ENCODE assay signal across 6 cellular contexts in the genomic region with DNA sequence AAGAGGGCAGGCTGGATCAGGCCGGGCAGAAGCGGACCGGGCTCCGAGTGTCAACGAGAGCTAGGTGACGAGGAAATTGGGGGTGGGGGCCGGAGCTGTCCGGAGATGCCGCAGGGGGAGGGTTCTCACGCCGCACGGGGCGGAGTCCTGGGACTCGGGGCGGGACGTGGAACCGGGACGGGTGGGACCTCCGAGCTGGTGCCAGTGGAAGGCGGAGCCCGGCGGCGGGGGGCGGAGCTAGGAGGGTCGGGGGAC. TPM values are rescaled to one million over a fixed set of nuclear protein-coding genes. Genes with fewer than 3 reads are reported as not detected.
DNase-seq lines count a peak whose midpoint lies in the region; ATAC-seq and TF ChIP-seq lines count a peak whose summit lies in the region.

No MANE protein-coding gene starts in this region.

- no TSS peak for BruUV-seq in PC-9 (replicated peaks; lab: Mats Ljungman, UMichigan)

- peaks cover 45% of the 10 kb centered on the region for H3K79me2 ChIP-seq in PC-9 (ENCODE audit: low read depth)
- H3K79me2 ChIP-seq in hepatocyte, result peaks cover 26% of the 10 kb centered on the region

- intact Hi-C loops in PC-9 (cut with micrococcal nuclease; ENCODE audit: unreplicated experiment), result loop anchor here (1.0 to 2.0 kb wide), 3 partner anchors 29 to 76 kb away; a partner anchor contains a TSS

- H3K36me3 ChIP-seq in PC-9 (ENCODE audit: low read depth), result peaks cover 10% of the 10 kb centered on the region
- no peaks in the 10 kb centered on the region for H3K36me3 ChIP-seq in hepatocyte (replicated peaks; ENCODE audit: insufficient read depth, low read depth)

- H3K4me1 ChIP-seq in PC-9 (replicated peaks; ENCODE audit: insufficient read depth) (peaks cover 43% of the 10 kb centered on the region), hepatocyte (ENCODE audit: insufficient read depth) (peaks cover 20% of the 10 kb centered on the region)

- ATAC-seq in GM18498 (IDR thresholded peaks at IDR 0.05; ENCODE audit: unreplicated experiment), result peak; percentile 72

- CTCF ChIA-PET in PC-9 (lab: Charles Lee), result interaction anchor here (0.6 to 1.5 kb wide), 4 partner anchors 31 to 615 kb away, joined by 3 to 11 read pairs (median 6); no protein-coding TSS in a partner anchor

- no peaks in the 10 kb centered on the region for H3K9me2 ChIP-seq in PC-9 (ENCODE audit: insufficient read depth)
- no peaks in the 10 kb centered on the region for H3K9me2 ChIP-seq in hepatocyte (replicated peaks; ENCODE audit: insufficient read depth)

- H3F3A ChIP-seq in PC-9 (ENCODE audit: insufficient read depth, low read depth), result peaks cover 63% of the 10 kb centered on the region

- H3K27me3 ChIP-seq in PC-9 (ENCODE audit: insufficient read depth, low read depth), result no peaks in the 10 kb centered on the region
- no peaks in the 10 kb centered on the region for H3K27me3 ChIP-seq in hepatocyte

- WGBS in hepatocyte (ENCODE audit: low lambda C conversion rate, missing lambda C conversion rate), result no CpG with 5 or more reads among the region's 25 CpGs

- peak overlapping the region; percentile 95 for H3K4me2 ChIP-seq in PC-9
- H3K4me2 ChIP-seq in hepatocyte, result peak overlapping the region; percentile 82

- TF ChIP-seq CTCF in PC-9 (conservative IDR thresholded peaks at IDR 0.05), result no peak
- no peak for TF ChIP-seq CTCF in hepatocyte (IDR thresholded peaks at IDR 0.05; ENCODE audit: poor library complexity)

- H3K9me3 ChIP-seq in PC-9 (ENCODE audit: insufficient read depth, low read depth) (no peaks in the 10 kb centered on the region), hepatocyte (ENCODE audit: low read depth) (no peaks in the 10 kb centered on the region)

- H2AFZ ChIP-seq in PC-9 (peak overlapping the region; percentile 69), hepatocyte (peak overlapping the region; percentile 24)

- H3K27ac ChIP-seq in PC-9 (peak overlapping the region; percentile 97), hepatocyte (peak overlapping the region; percentile 99)

- DNase-seq in PC-9, result no peak
- no peak for DNase-seq in hepatocyte (ENCODE audit: low spot score)
- no peak for DNase-seq in NOMO-1 treated with dmso at 0.1 percent for 144 hours (lab: John Stamatoyannopoulos, UW; ENCODE audit: unreplicated experiment)
- no peak for DNase-seq in medulla oblongata (ENCODE audit: extremely low spot score)
- no peak for DNase-seq in foreskin melanocyte

- POLR2A ChIA-PET in PC-9 (lab: Charles Lee; ENCODE audit: unreplicated experiment), result interaction anchor here (0.6 to 1.0 kb wide), 9 partner anchors 8 to 1617 kb away, joined by 3 to 17 read pairs (median 3); a partner anchor contains a TSS

- peak overlapping the region; percentile 90 for H3K4me3 ChIP-seq in PC-9
- H3K4me3 ChIP-seq in hepatocyte, result peak overlapping the region; percentile 23

- 0 out of 2 replicates have a peak, but pooled peaks cover 7% of the 10 kb centered on the region for H4K20me1 ChIP-seq in PC-9 (ENCODE audit: insufficient read depth)
- H4K20me1 ChIP-seq in hepatocyte (ENCODE audit: insufficient read depth, poor library complexity, severe bottlenecking), result no peaks in the 10 kb centered on the region

RNA-seq across cellular contexts. Expression of a gene that starts 0.2 kb away (rescaled TPM):
- total RNA-seq in PC-9 (2021) (84.2 and 93.2 TPM in 2 replicates), hepatocyte (57.7 and 73.5 TPM in 2 replicates)
- 349 and 421 TPM in 2 replicates for polyA plus RNA-seq in hepatocyte

RNA-seq across cellular contexts. Expression of a gene that starts 5.6 kb away (rescaled TPM):
- total RNA-seq in PC-9 (2021) (385 and 435 TPM in 2 replicates), hepatocyte (86.8 and 96.1 TPM in 2 replicates)
- 222 and 229 TPM in 2 replicates for polyA plus RNA-seq in hepatocyte

RNA-seq across cellular contexts. Expression of a gene that starts 6.7 kb away (rescaled TPM):
- total RNA-seq in PC-9 (2021) (110 and 129 TPM in 2 replicates), hepatocyte (29.1 and 30.5 TPM in 2 replicates)
- polyA plus RNA-seq in hepatocyte, result 116 and 117 TPM in 2 replicates

RNA-seq across cellular contexts. Expression of a gene that starts 10.2 kb away (rescaled TPM):
- 73.2 and 79.6 TPM in 2 replicates for total RNA-seq in PC-9 (2021)
- 21.1 and 23.5 TPM in 2 replicates for total RNA-seq in hepatocyte
- polyA plus RNA-seq in hepatocyte, result 19.0 and 19.5 TPM in 2 replicates

RNA-seq across cellular contexts. Expression of a gene that starts 10.8 kb away (rescaled TPM):
- total RNA-seq in PC-9 (2021), result 55.0 and 57.1 TPM in 2 replicates
- 12.8 and 13.4 TPM in 2 replicates for total RNA-seq in hepatocyte
- polyA plus RNA-seq in hepatocyte, result 58.4 and 61.7 TPM in 2 replicates
